In the genomic region with DNA sequence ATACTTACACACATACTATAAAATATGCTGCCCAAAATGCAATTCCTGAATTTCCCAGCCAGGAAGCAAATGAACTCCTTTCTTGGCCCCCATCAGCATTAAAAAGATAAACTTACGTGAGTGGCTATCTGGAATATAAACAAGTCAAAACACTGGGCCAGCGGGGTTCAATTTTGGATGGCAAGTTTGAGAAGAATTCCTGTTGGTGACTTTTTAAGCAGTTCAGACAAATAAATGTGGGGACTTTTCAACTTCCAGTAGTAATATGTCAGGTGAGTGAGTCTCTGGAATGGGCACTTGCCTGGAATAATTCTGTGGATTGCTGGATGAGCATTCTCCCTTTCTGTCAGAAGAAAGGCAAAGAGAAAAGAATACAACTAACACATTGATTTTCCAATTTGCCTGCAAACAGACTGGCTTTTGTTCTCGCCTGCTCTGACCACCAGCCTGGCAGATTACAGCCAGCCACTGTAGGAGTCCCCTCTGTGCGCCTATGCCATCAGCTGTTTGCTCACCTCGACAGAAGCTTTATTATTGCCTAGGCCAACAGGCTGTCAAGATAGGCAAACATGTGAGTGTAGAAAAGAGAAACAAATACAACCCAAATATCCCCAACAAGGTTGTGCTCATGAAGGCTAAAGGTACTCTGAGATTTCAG, we compare ENCODE assay signal across 18 cellular contexts.
DNase-seq lines count a peak whose midpoint lies in the region; ATAC-seq, FAIRE-seq and TF ChIP-seq lines count a peak whose summit lies in the region.
"Had no signal": no experiment of that assay in that cellular context is flagged by ENCODE, and none has a peak within 500 bp of the region (broad histone marks: within the 10 kb centered on the region; RNA-seq: fewer than 3 reads in every experiment).

No MANE protein-coding gene starts in this region.

- no peak overlapping the region for H3K18ac ChIP-seq in H9 (ENCODE audit: insufficient read length, low read depth, low read length)

- H2BK15ac ChIP-seq in H9 (ENCODE audit: low read depth, low read length) = no peak overlapping the region

- no peak overlapping the region for H2AFZ ChIP-seq in H9 (ENCODE audit: low read length)
- no peak overlapping the region for H2AFZ ChIP-seq in Karpas-422 (ENCODE audit: low read length)

- no peak overlapping the region for H3K4ac ChIP-seq in H9 (ENCODE audit: low read depth, low read length)

- H3K27me3 ChIP-seq in H9 (ENCODE audit: insufficient read depth, low read length) (no peaks in the 10 kb centered on the region), pancreas (no peaks in the 10 kb centered on the region), Karpas-422 (ENCODE audit: low read length) (no peaks in the 10 kb centered on the region)
- H3K27me3 ChIP-seq: foreskin keratinocyte, upper lobe of right lung had no signal

- H3K9me3 ChIP-seq in H9 (ENCODE audit: control insufficient read depth, low read depth, low read length) = no peaks in the 10 kb centered on the region
- H3K9me3 ChIP-seq in pancreas = no peaks in the 10 kb centered on the region
- H3K9me3 ChIP-seq in Karpas-422 (ENCODE audit: low read length) = no peaks in the 10 kb centered on the region
- H3K9me3 ChIP-seq: mucosa of descending colon, psoas muscle, upper lobe of right lung had no signal

- H2BK20ac ChIP-seq in H9 (ENCODE audit: low read depth, low read length, poor library complexity, severe bottlenecking) = no peak overlapping the region

- no peak overlapping the region for H2BK5ac ChIP-seq in H9 (ENCODE audit: insufficient read length, low read length)

- H3K14ac ChIP-seq in H9 (ENCODE audit: insufficient read depth, low read length) = no peak overlapping the region

- no peak overlapping the region for H3T11ph ChIP-seq in H9 (ENCODE audit: low read length)

- no peak overlapping the region for H2BK12ac ChIP-seq in H9 (ENCODE audit: insufficient read length, low read depth, low read length)

- H3K56ac ChIP-seq in H9 (ENCODE audit: insufficient read length, low read depth, low read length) = no peak overlapping the region

- H3K9me3 Mint-ChIP-seq in H9 = no peaks in the 10 kb centered on the region
- H3K9me3 Mint-ChIP-seq: effector memory CD8-positive, alpha-beta T cell had no signal

- no peaks in the 10 kb centered on the region for H3K79me2 ChIP-seq in H9 (ENCODE audit: insufficient read depth, low read length)
- peaks cover 89% of the 10 kb centered on the region for H3K79me2 ChIP-seq in Karpas-422 (ENCODE audit: low read length)

- peaks cover 55 to 77% of the 10 kb centered on the region in 2 experiments for H3K4me1 Mint-ChIP-seq in H9

- H3K4me3 Mint-ChIP-seq in H9 = no peak overlapping the region
- H3K4me3 Mint-ChIP-seq: effector memory CD8-positive, alpha-beta T cell had no signal

- TF ChIP-seq CTCF in H9 (conservative IDR thresholded peaks at IDR 0.05) (no peak), pancreas (IDR thresholded peaks at IDR 0.05) (no peak)

- no peak overlapping the region for H2AK5ac ChIP-seq in H9 (ENCODE audit: insufficient read length, low read length)

- no peak overlapping the region for H4K8ac ChIP-seq in H9 (replicated peaks; ENCODE audit: insufficient read length, low read depth, low read length)

- no peaks in the 10 kb centered on the region for H3K27me3 Mint-ChIP-seq in H9 (ENCODE audit: low read depth)
- H3K27me3 Mint-ChIP-seq: effector memory CD8-positive, alpha-beta T cell had no signal

- ATAC-seq in pancreas = peak; percentile 74 to 90 (median 82)
- ATAC-seq: effector memory CD8-positive, alpha-beta T cell; foreskin keratinocyte; mucosa of descending colon; psoas muscle; upper lobe of right lung had no signal

- no CpG with 5 or more reads among the region's 5 CpGs for WGBS in H9 (ENCODE audit: extremely low coverage, insufficient read length, low lambda C conversion rate)
- WGBS in pancreas, 2 donors = 37 to 46% methylated on average over 5 of the region's 5 CpGs

- H4K20me1 ChIP-seq in H9 (ENCODE audit: control insufficient read depth, insufficient read depth, insufficient read length) = no peaks in the 10 kb centered on the region
- H4K20me1 ChIP-seq in Karpas-422 (ENCODE audit: insufficient read depth, low read depth, low read length) = no peaks in the 10 kb centered on the region

- no peak overlapping the region for H4K5ac ChIP-seq in H9 (ENCODE audit: insufficient read length, low read depth, low read length)

- no peaks in the 10 kb centered on the region for H3K23me2 ChIP-seq in H9 (ENCODE audit: insufficient read length, low read depth, low read length, poor library complexity, severe bottlenecking)

- peak overlapping the region; percentile 42 to 50 (median 44); a peak in 4 of 7 replicates for H3K27ac Mint-ChIP-seq in H9
- H3K27ac Mint-ChIP-seq: effector memory CD8-positive, alpha-beta T cell had no signal

- H3K79me1 ChIP-seq in H9 (ENCODE audit: insufficient read depth, low read depth, low read length, poor library complexity, severe bottlenecking) = no peaks in the 10 kb centered on the region

- H3K4me3 ChIP-seq in pancreas (no peak overlapping the region), Karpas-422 (ENCODE audit: low read length) (no peak overlapping the region)
- H3K4me3 ChIP-seq: mucosa of descending colon, psoas muscle, upper lobe of right lung had no signal

- H3K9me2 ChIP-seq in Karpas-422 (replicated peaks; ENCODE audit: insufficient read depth, low read length) = no peaks in the 10 kb centered on the region

- H3K4me1 ChIP-seq in H9 (ENCODE audit: insufficient read depth, low read length) = peaks cover 8% of the 10 kb centered on the region; the same call in 1 of the 2 replicates
- peaks cover 0 to 4% (median 2%) of the 10 kb centered on the region in 3 donors for H3K4me1 ChIP-seq in pancreas
- H3K4me1 ChIP-seq in Karpas-422 (ENCODE audit: low read length) = peaks cover 18% of the 10 kb centered on the region
- H3K4me1 ChIP-seq: foreskin keratinocyte had no signal

- H3K36me3 ChIP-seq in pancreas (no peaks in the 10 kb centered on the region), Karpas-422 (ENCODE audit: insufficient read depth, low read length) (peaks cover 11% of the 10 kb centered on the region; the same call in 1 of the 2 replicates)

- no peak overlapping the region for H3K23ac ChIP-seq in H9 (ENCODE audit: insufficient read length, low read depth, low read length)

- no peak for DNase-seq in H9
- peak; percentile 15 for DNase-seq in NCI-H748 treated with DMSO at 0.1 percent for 48 hours (lab: John Stamatoyannopoulos, UW)
- peak; percentile 77 for DNase-seq in foreskin melanocyte
- peak in 3 of 6 donors; percentile 43 to 60 (median 54) for DNase-seq in pancreas
- no peak for DNase-seq in Kasumi-1 (lab: John Stamatoyannopoulos, UW)
- no peak for DNase-seq in Karpas-422
- DNase-seq in OCI-M1 (lab: John Stamatoyannopoulos, UW) = no peak
- no peak for DNase-seq in stimulated activated CD4-positive, alpha-beta T cell treated with anti-CD3 and anti-CD28 coated beads, Interleukin-2, amount 100 ng/mL, for 48 hours
- DNase-seq: activated CD8-positive, alpha-beta memory T cell treated with anti-CD3 and anti-CD28 coated beads for 24 hours; AML-193; effector memory CD8-positive, alpha-beta T cell; foreskin keratinocyte; mucosa of descending colon; NCI-H1436; psoas muscle; stimulated activated CD8-positive, alpha-beta memory T cell treated with anti-CD3 and anti-CD28 coated beads, Interleukin-4, amount 100 ng/mL, for 48 hours; upper lobe of right lung had no signal

- FAIRE-seq in pancreas (lab: Jason Lieb, UNC) = no peak
- FAIRE-seq: keratinocyte had no signal

- H4K91ac ChIP-seq in H9 (ENCODE audit: insufficient read length, low read depth, low read length) = no peak overlapping the region

- no peak overlapping the region for H2BK120ac ChIP-seq in H9 (ENCODE audit: low read depth, low read length, poor library complexity, severe bottlenecking)

- peaks cover 4 to 12% (median 7%) of the 10 kb centered on the region in 3 experiments; a peak in 5 of 7 replicates for H3K36me3 Mint-ChIP-seq in H9 (ENCODE audit: insufficient read depth in 1 of 3, low read depth in 3 of 3)

- no peak overlapping the region for H3K27ac ChIP-seq in H9 (ENCODE audit: insufficient read length, low read depth, low read length)
- H3K27ac ChIP-seq in pancreas = peak overlapping the region in 3 of 4 donors; percentile 19 to 55 (median 42)
- H3K27ac ChIP-seq in Karpas-422 (ENCODE audit: low read length) = no peak overlapping the region
- H3K27ac ChIP-seq: foreskin keratinocyte, psoas muscle, upper lobe of right lung had no signal

- no peak overlapping the region for H3K4me2 ChIP-seq in H9 (ENCODE audit: insufficient read depth, insufficient read length, low read length)
- no peak overlapping the region for H3K4me2 ChIP-seq in Karpas-422 (ENCODE audit: low read depth, low read length, poor library complexity, severe bottlenecking)

- H3K9ac ChIP-seq in H9 (ENCODE audit: extremely low read depth, insufficient read length, low read length) (no peak overlapping the region), Karpas-422 (ENCODE audit: low read length) (no peak overlapping the region)

- intact Hi-C loops in pancreas (cut with DNase I) = no loop called here

Comparison
In these comparisons a context has a peak if more than half of its experiments do, and no peak if none do; other contexts are left out.
1. DNase-seq: peak in NCI-H748 treated with DMSO at 0.1 percent for 48 hours (single experiment) and foreskin melanocyte (single experiment); none in H9 (single experiment), Kasumi-1 (0 of 2), Karpas-422 (single experiment), OCI-M1 (single experiment) and stimulated activated CD4-positive, alpha-beta T cell treated with anti-CD3 and anti-CD28 coated beads, Interleukin-2, amount 100 ng/mL, for 48 hours (0 of 2).
2. H3K27ac ChIP-seq: peak in pancreas (3 of 4); none in H9 (single experiment) and Karpas-422 (single experiment).